35 cellular contexts compared by ENCODE assay signal in the genomic region with DNA sequence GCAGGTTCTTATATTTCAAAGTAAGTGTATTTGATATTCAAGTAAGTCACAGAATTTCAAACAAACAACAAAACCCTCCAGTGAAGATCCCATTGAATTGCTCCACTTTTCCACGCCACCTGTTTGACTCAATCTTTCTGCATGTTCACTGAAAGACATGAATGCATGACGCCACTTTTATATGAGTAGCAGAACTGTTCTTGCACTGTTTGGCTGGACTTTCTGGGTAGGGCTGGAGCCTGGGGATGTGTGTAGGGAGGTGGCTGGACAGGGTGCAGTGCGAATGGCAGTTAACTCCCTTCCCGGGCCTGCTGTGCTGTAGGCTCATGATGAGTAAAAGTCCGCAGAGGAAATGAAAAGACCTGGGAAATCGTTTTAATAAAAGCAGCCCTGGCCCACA. TPM values are rescaled to one million over a fixed set of nuclear protein-coding genes. Genes with fewer than 3 reads are reported as not detected.
"Had no signal": no experiment of that assay in that cellular context is flagged by ENCODE, and none has a peak within 500 bp of the region (broad histone marks: within the 10 kb centered on the region; RNA-seq: fewer than 3 reads in every experiment).

No MANE protein-coding gene starts in this region.

- H3K27me3 ChIP-seq: adrenal gland, body of pancreas, foreskin keratinocyte, gastrocnemius medialis, heart left ventricle had no signal

- DNase-seq: activated B cell treated with CpG ODN at 0.5 μM for 24 hours; activated CD4-positive, alpha-beta T cell treated with anti-CD3 and anti-CD28 coated beads for 48 hours; activated CD4-positive, alpha-beta T cell treated with anti-CD3 and anti-CD28 coated beads, Interleukin-2, amount 50 U/mL, for 1 hour; activated CD4-positive, alpha-beta T cell treated with anti-CD3 and anti-CD28 coated beads, Interleukin-2, amount 50 U/mL, for 48 hours; activated CD8-positive, alpha-beta memory T cell treated with anti-CD3 and anti-CD28 coated beads, Interleukin-2, amount 10 ng/mL, durations not matched to agents 7 days and 5 days; activated CD8-positive, alpha-beta memory T cell treated with anti-CD3 and anti-CD28 coated beads, Interleukin-2, amount 50 U/mL, for 4 hours; activated CD8-positive, alpha-beta T cell treated with anti-CD3 and anti-CD28 coated beads, Interleukin-2, amount 10 ng/mL, durations not matched to agents 7 days and 5 days; activated effector memory CD4-positive, alpha-beta T cell treated with anti-CD3 and anti-CD28 coated beads, Interleukin-2, amount 50 U/mL, for 16 hours; activated naive CD4-positive, alpha-beta T cell treated with anti-CD3 and anti-CD28 coated beads for 36 hours; activated naive CD8-positive, alpha-beta T cell treated with anti-CD3 and anti-CD28 coated beads for 36 hours; activated naive CD8-positive, alpha-beta T cell treated with anti-CD3 and anti-CD28 coated beads, Interleukin-2, amount 50 U/mL, for 24 hours; activated T-cell treated with anti-CD3 and anti-CD28 coated beads, Interleukin-2, amount 50 U/mL, for 1 hour; activated T-cell treated with anti-CD3 and anti-CD28 coated beads, Interleukin-2, amount 50 U/mL, for 48 hours; adrenal gland; amygdala; aorta; body of pancreas; caudate nucleus; cortex of kidney; dermis blood vessel endothelial cell; effector CD4-positive, alpha-beta T cell; effector memory CD8-positive, alpha-beta T cell; foreskin keratinocyte; gastrocnemius medialis; glutamatergic neuron; heart left ventricle; T-helper 1 cell; T-helper 17 cell; T1000; WERI-Rb-1 had no signal

- H3K27ac ChIP-seq: adrenal gland, body of pancreas, epithelial cell of prostate, foreskin keratinocyte, gastrocnemius medialis, heart left ventricle, WERI-Rb-1 had no signal

- H3K36me3 ChIP-seq: adrenal gland, gastrocnemius medialis, WERI-Rb-1 had no signal

- H3K4me1 ChIP-seq: adrenal gland, body of pancreas, gastrocnemius medialis had no signal

- H3K9me3 ChIP-seq: adrenal gland, body of pancreas, gastrocnemius medialis, heart left ventricle had no signal

- H3K4me3 ChIP-seq: adrenal gland, body of pancreas, gastrocnemius medialis, heart left ventricle had no signal

- FAIRE-seq: colon had no signal

RNA-seq across cellular contexts. Expression of a gene that starts 39.7 kb away (rescaled TPM):
- total RNA-seq: activated B cell treated with CpG ODN at 0.5 μM for 24 hours; activated CD8-positive, alpha-beta memory T cell treated with anti-CD3 and anti-CD28 coated beads for 36 hours; activated CD8-positive, alpha-beta memory T cell treated with anti-CD3 and anti-CD28 coated beads, Interleukin-2, amount 10 ng/mL, durations not matched to agents 7 days and 5 days; activated CD8-positive, alpha-beta T cell treated with anti-CD3 and anti-CD28 coated beads, Interleukin-2, amount 10 ng/mL, durations not matched to agents 7 days and 5 days; activated naive CD4-positive, alpha-beta T cell treated with anti-CD3 and anti-CD28 coated beads for 36 hours; activated naive CD8-positive, alpha-beta T cell treated with anti-CD3 and anti-CD28 coated beads for 36 hours; activated T-helper 1 cell treated with anti-CD3 and anti-CD28 coated beads, Interleukin-12 subunit alpha, Interleukin-12 subunit beta, Interleukin-2, Interleukin-4 antibody, amounts not matched to agents 30 ng/mL and 10 ng/mL and 1 ng/mL, durations not matched to agents 14 hours and 24 hours and 36 hours; activated T-helper 2 cell treated with anti-CD3 and anti-CD28 coated beads, Interferon-gamma antibody, Interleukin-2, Interleukin-4, amounts not matched to agents 10 μg/mL and 5 μg/mL and 100 μg/mL, durations not matched to agents 14 hours and 24 hours and 36 hours; T-helper 17 cell had no signal
- polyA plus RNA-seq: aorta had no signal
